Comparison of ENCODE assay signal across 17 cellular contexts in the genomic region with DNA sequence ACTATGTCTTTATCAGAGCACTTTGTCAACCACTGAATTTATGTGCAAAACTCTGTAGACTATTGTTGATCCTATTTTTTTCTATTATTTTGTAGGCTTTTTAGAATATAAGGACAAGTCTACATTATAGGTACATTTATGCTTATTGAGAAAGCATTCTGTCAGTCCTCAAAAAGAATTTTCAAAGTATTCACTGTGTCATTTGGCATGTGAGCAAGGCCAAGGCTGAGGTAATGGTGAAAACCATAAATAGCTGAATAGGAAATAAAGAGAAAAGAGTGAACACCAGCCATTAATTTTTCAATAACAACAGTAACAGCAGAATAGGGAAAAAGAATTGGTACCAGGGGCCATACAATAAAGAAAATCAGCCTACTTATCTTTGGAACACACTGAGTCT.
"Had no signal": no experiment of that assay in that cellular context is flagged by ENCODE, and none has a peak within 500 bp of the region (broad histone marks: within the 10 kb centered on the region; RNA-seq: fewer than 3 reads in every experiment).

No MANE protein-coding gene starts in this region.

- H3K4me1 ChIP-seq: breast epithelium, left lung had no signal

- DNase-seq: activated gamma-delta T cell treated with Interleukin-2 at 50 U/mL for 16 hours; activated T-cell treated with anti-CD3 and anti-CD28 coated beads, Interleukin-2, amount 50 U/mL, for 1 hour; amygdala; dorsolateral prefrontal cortex; erythroblast; hippocampal formation; kidney; left lung; nucleus accumbens; stimulated activated CD4-positive, alpha-beta T cell treated with anti-CD3 and anti-CD28 coated beads, Interleukin-4, amount 100 ng/mL, for 24 hours; stimulated activated naive CD4-positive, alpha-beta T cell; substantia nigra; T-helper 9 cell had no signal

- ATAC-seq: activated CD4-positive, CD25-positive, alpha-beta regulatory T cell treated with anti-CD3 and anti-CD28 coated beads, Interleukin-2, amount 50 U/mL, for 24 hours; left lung had no signal

- H3K4me3 ChIP-seq: breast epithelium, dorsolateral prefrontal cortex, left lung, skin epidermis, tibial nerve had no signal

- H3K36me3 ChIP-seq: breast epithelium had no signal

- H3K27ac ChIP-seq: breast epithelium, dorsolateral prefrontal cortex, left lung, skin epidermis had no signal

- H3K9me3 ChIP-seq: breast epithelium, left lung, tibial nerve had no signal

- H3K27me3 ChIP-seq: breast epithelium, dorsolateral prefrontal cortex, left lung, tibial nerve had no signal
